20 cellular contexts compared by ENCODE assay signal in genomic region chr12:46603776-46604456, GRCh38.
"Had no signal": no experiment of that assay in that cellular context is flagged by ENCODE, and none has a peak within 500 bp of the region (broad histone marks: within the 10 kb centered on the region; RNA-seq: fewer than 3 reads in every experiment).

No MANE protein-coding gene starts in this region.

- DNase-seq: KBM-7, MV-4-11, NCI-H1092, NCI-H1105 treated with DMSO at 0.1 percent for 48 hours, NCI-H1417 treated with DMSO at 0.1 percent for 48 hours, NCI-H146, NCI-H1694 treated with DMSO at 0.1 percent for 48 hours, NCI-H1930, NCI-H2081, NCI-H2107, NCI-H2227 treated with DMSO at 0.1 percent for 48 hours, NCI-H524 treated with DMSO at 0.1 percent for 48 hours, NCI-H69, NCI-H774, PC-3, SHP77, T-helper 1 cell had no signal

- ATAC-seq: Panc1, PC-3, SK-N-SH treated with all-trans-retinoic acid at 6 μM for 48 hours had no signal

- H3K27ac ChIP-seq: RWPE1 had no signal
